8 cellular contexts compared by ENCODE assay signal in the genomic region with DNA sequence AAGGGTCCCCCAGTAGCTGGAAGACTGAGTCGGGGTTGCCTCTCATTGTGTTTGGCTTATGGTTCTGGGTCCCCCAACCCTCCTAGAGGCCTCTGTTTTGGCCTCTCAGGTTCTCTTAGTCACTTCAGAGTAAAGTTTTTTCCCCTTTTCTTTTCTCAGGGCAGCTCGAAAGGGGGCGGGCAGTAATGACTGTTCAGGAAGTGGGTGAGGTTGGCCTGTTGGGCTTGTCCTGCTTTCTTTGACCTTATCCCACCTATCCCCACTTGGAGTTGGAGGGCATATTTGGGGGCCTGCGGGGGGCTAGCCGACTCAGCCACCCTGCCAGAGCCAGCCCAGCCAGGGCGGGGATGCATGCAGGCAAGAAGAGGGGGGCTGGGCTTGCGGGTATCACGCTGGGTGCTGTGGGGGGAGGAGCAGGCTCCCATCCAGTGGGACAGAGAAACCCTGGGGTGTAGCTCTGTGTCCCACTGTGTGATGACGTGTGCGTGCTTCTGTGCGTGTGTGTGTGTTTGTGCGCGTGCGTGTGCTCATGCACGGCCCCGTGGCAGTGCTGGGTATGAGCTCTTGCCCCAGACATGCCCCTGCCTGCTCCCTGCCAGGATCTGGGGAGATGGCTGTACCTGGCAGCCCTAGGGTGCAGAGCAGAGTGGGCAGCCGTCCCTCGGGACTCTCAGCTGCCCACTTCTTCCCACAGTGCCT. TPM values are rescaled to one million over a fixed set of nuclear protein-coding genes. Genes with fewer than 3 reads are reported as not detected.
DNase-seq lines count a peak whose midpoint lies in the region; ATAC-seq lines count a peak whose summit lies in the region.

No MANE protein-coding gene starts in this region.

- peak overlapping the region; percentile 93 for H3K27ac ChIP-seq in KOPT-K1 (ENCODE audit: low read depth, low read length, poor library complexity, severe bottlenecking)
- peak overlapping the region; percentile 93 for H3K27ac ChIP-seq in effector memory CD4-positive, alpha-beta T cell (ENCODE audit: insufficient read depth, low read length, poor library complexity, severe bottlenecking)

- ATAC-seq in HG02973 (IDR thresholded peaks at IDR 0.05; ENCODE audit: unreplicated experiment), result no peak

- peak overlapping the region; percentile 55 for H3K4me3 ChIP-seq in effector memory CD4-positive, alpha-beta T cell (ENCODE audit: insufficient read depth, low read depth, low read length, poor library complexity, severe bottlenecking)

- H3K4me1 ChIP-seq in effector memory CD4-positive, alpha-beta T cell (ENCODE audit: control insufficient read depth, insufficient read depth, low read length, poor library complexity, severe bottlenecking), result peaks cover 30% of the 10 kb centered on the region

- peaks cover 28% of the 10 kb centered on the region for H3K36me3 ChIP-seq in KOPT-K1 (ENCODE audit: insufficient read depth, low read length)
- H3K36me3 ChIP-seq in effector memory CD4-positive, alpha-beta T cell (ENCODE audit: control insufficient read depth, insufficient read depth, low read length), result peaks cover 32% of the 10 kb centered on the region

- H3K27me3 ChIP-seq in effector memory CD4-positive, alpha-beta T cell (replicated peaks; ENCODE audit: control insufficient read depth, insufficient read depth, low read length, poor library complexity, severe bottlenecking), result no peaks in the 10 kb centered on the region

- no peaks in the 10 kb centered on the region for H3K9me3 ChIP-seq in KOPT-K1 (ENCODE audit: insufficient read depth, low read length, poor library complexity, severe bottlenecking)
- no peaks in the 10 kb centered on the region for H3K9me3 ChIP-seq in effector memory CD4-positive, alpha-beta T cell (ENCODE audit: control insufficient read depth, low read length)

- DNase-seq in COLO668 (lab: John Stamatoyannopoulos, UW; ENCODE audit: unreplicated experiment) (peak; percentile 62), myocyte (ENCODE audit: low read depth) (peak; percentile 79), superior temporal gyrus (ENCODE audit: extremely low spot score) (peak; percentile 65), NCI-H345 (lab: John Stamatoyannopoulos, UW) (no peak)
- DNase-seq in activated CD4-positive, alpha-beta T cell treated with anti-CD3 and anti-CD28 coated beads for 48 hours, result peak; percentile 79
- peak; percentile 51 to 74 (median 67) for DNase-seq in effector memory CD4-positive, alpha-beta T cell

RNA-seq across cellular contexts. Expression of gene CIC, which starts 1.4 kb away (rescaled TPM):
- 38.8 and 49.0 TPM in 2 replicates for total RNA-seq in myocyte
- 55.5 TPM for polyA plus RNA-seq in myocyte (2012)

RNA-seq across cellular contexts. Expression of gene ERF, which starts 15.6 kb away (rescaled TPM):
- 44.6 and 55.2 TPM in 2 replicates for total RNA-seq in myocyte
- 65.4 TPM for polyA plus RNA-seq in myocyte (2012)

RNA-seq across cellular contexts. Expression of gene GSK3A, which starts 28.1 kb away (rescaled TPM):
- 30.5 and 35.0 TPM in 2 replicates for total RNA-seq in myocyte
- 54.0 TPM for polyA plus RNA-seq in myocyte (2012)

RNA-seq across cellular contexts. Expression of gene PRR19, which starts 31.4 kb away (rescaled TPM):
- total RNA-seq in myocyte, result 1.1 and 2.6 TPM in 2 replicates
- polyA plus RNA-seq in myocyte (2012), result 0.66 TPM

RNA-seq across cellular contexts. Expression of gene PAFAH1B3, which starts 31.9 kb away (rescaled TPM):
- total RNA-seq in myocyte, result 21.7 and 29.1 TPM in 2 replicates
- 14.9 TPM for polyA plus RNA-seq in myocyte (2012)
